ENCODE assay signal across 1 cellular context in the genomic region with DNA sequence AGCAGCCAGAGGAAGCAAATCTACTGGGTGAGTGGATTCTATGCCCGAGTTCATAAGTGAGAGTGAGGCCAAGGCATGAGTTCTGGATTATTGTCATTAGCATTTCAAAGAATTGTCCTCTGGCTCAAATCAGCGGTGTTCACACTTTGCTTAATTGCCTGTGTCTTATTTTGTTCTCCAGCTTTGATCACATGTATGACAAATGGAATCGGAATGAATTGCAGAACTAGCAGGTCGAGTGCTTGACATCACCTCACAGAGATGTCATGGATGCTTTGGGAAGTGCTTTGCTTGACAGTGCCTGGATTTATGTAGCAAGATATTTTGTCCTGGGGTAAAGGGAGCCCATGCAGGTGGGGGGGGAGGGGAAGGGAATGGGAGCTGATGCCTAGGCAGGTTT.
TF ChIP-seq lines count a peak whose summit lies in the region.

No MANE protein-coding gene starts in this region.

TF ChIP-seq in GM23338, 12 proteins besides CTCF, POLR2A, EP300 and RAD21 (continued from another document):
- TF ChIP-seq, protein P1, sequence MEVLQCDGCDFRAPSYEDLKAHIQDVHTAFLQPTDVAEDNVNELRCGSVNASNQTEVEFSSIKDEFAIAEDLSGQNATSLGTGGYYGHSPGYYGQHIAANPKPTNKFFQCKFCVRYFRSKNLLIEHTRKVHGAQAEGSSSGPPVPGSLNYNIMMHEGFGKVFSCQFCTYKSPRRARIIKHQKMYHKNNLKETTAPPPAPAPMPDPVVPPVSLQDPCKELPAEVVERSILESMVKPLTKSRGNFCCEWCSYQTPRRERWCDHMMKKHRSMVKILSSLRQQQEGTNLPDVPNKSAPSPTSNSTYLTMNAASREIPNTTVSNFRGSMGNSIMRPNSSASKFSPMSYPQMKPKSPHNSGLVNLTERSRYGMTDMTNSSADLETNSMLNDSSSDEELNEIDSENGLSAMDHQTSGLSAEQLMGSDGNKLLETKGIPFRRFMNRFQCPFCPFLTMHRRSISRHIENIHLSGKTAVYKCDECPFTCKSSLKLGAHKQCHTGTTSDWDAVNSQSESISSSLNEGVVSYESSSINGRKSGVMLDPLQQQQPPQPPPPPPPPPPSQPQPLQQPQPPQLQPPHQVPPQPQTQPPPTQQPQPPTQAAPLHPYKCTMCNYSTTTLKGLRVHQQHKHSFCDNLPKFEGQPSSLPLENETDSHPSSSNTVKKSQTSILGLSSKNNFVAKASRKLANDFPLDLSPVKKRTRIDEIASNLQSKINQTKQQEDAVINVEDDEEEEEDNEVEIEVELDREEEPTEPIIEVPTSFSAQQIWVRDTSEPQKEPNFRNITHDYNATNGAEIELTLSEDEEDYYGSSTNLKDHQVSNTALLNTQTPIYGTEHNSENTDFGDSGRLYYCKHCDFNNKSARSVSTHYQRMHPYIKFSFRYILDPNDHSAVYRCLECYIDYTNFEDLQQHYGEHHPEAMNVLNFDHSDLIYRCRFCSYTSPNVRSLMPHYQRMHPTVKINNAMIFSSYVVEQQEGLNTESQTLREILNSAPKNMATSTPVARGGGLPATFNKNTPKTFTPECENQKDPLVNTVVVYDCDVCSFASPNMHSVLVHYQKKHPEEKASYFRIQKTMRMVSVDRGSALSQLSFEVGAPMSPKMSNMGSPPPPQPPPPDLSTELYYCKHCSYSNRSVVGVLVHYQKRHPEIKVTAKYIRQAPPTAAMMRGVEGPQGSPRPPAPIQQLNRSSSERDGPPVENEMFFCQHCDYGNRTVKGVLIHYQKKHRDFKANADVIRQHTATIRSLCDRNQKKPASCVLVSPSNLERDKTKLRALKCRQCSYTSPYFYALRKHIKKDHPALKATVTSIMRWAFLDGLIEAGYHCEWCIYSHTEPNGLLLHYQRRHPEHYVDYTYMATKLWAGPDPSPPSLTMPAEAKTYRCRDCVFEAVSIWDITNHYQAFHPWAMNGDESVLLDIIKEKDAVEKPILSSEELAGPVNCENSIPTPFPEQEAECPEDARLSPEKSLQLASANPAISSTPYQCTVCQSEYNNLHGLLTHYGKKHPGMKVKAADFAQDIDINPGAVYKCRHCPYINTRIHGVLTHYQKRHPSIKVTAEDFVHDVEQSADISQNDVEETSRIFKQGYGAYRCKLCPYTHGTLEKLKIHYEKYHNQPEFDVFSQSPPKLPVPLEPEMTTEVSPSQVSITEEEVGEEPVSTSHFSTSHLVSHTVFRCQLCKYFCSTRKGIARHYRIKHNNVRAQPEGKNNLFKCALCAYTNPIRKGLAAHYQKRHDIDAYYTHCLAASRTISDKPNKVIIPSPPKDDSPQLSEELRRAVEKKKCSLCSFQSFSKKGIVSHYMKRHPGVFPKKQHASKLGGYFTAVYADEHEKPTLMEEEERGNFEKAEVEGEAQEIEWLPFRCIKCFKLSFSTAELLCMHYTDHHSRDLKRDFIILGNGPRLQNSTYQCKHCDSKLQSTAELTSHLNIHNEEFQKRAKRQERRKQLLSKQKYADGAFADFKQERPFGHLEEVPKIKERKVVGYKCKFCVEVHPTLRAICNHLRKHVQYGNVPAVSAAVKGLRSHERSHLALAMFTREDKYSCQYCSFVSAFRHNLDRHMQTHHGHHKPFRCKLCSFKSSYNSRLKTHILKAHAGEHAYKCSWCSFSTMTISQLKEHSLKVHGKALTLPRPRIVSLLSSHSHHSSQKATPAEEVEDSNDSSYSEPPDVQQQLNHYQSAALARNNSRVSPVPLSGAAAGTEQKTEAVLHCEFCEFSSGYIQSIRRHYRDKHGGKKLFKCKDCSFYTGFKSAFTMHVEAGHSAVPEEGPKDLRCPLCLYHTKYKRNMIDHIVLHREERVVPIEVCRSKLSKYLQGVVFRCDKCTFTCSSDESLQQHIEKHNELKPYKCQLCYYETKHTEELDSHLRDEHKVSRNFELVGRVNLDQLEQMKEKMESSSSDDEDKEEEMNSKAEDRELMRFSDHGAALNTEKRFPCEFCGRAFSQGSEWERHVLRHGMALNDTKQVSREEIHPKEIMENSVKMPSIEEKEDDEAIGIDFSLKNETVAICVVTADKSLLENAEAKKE (CRISPR knock-in tag; IDR thresholded peaks at IDR 0.05), result no peak
